Comparison of ENCODE assay signal across 1 cellular context in the genomic region with DNA sequence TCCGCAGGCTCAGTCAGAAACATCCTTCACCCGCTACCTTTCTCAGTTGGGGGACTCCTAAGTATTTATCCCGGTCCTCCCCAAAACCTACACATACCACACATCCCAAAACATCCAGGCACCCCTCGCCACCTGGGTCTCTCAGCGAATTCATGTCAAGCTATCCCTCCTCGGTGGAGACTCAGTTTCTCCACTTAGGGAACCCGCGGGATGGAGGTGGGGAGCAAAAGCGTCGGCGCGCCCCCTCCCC.
A peak's percentile ranks its signal among the peaks of the same experiment; 100 is the strongest.
TF ChIP-seq lines count a peak whose summit lies in the region.

No MANE protein-coding gene starts in this region.

TF ChIP-seq in H1, 55 proteins besides CTCF, POLR2A, EP300 and RAD21:
- peak; percentile 5; the same call in 1 of the 2 replicates for TF ChIP-seq TBP (IDR thresholded peaks at IDR 0.05; ENCODE audit: low read depth, low read length)
- no peak for TF ChIP-seq BACH1 (IDR thresholded peaks at IDR 0.05; ENCODE audit: low read length)
- TF ChIP-seq HDAC6 (IDR thresholded peaks at IDR 0.05; ENCODE audit: low read depth, low read length) = no peak
- TF ChIP-seq ASH2L (IDR thresholded peaks at IDR 0.05; ENCODE audit: low read length) = peak; percentile 49
- peak; percentile 9 to 45; a peak in 1 of 4 replicates for TF ChIP-seq HDAC2 (IDR thresholded peaks at IDR 0.05; ENCODE audit: borderline replicate concordance in 1 of 2, low read depth in 2 of 2, low read length in 2 of 2)
- TF ChIP-seq BRCA1 (IDR thresholded peaks at IDR 0.05; ENCODE audit: low read depth, low read length) = no peak
